In genomic region chr20:63337786-63338420, GRCh38 we compare ENCODE assay signal across 33 cellular contexts. TPM values are rescaled to one million over a fixed set of nuclear protein-coding genes. Genes with fewer than 3 reads are reported as not detected.
DNase-seq lines count a peak whose midpoint lies in the region; ATAC-seq and TF ChIP-seq lines count a peak whose summit lies in the region.
"Had no signal": no experiment of that assay in that cellular context is flagged by ENCODE, and none has a peak within 500 bp of the region (broad histone marks: within the 10 kb centered on the region; RNA-seq: fewer than 3 reads in every experiment).

No MANE protein-coding gene starts in this region.

- CTCF ChIA-PET in Caco-2 (lab: Charles Lee), result no interaction called here

- peaks cover 26% of the 10 kb centered on the region for H3K27me3 Mint-ChIP-seq in Caco-2 (ENCODE audit: insufficient read depth, unreplicated experiment)
- peaks cover 48% of the 10 kb centered on the region for H3K27me3 Mint-ChIP-seq in osteocyte (ENCODE audit: unreplicated experiment)
- H3K27me3 Mint-ChIP-seq in activated T-cell treated with anti-CD3 and anti-CD28 coated beads, Interleukin-2, amount 50 U/mL, for 72 hours (ENCODE audit: low read depth), result peaks cover 53% of the 10 kb centered on the region

- peaks cover 18% of the 10 kb centered on the region for H3K9me3 Mint-ChIP-seq in Caco-2 (ENCODE audit: unreplicated experiment)
- no peaks in the 10 kb centered on the region for H3K9me3 Mint-ChIP-seq in osteocyte (ENCODE audit: unreplicated experiment)
- H3K9me3 Mint-ChIP-seq in activated T-cell treated with anti-CD3 and anti-CD28 coated beads, Interleukin-2, amount 50 U/mL, for 72 hours, result peaks cover 3 to 6% of the 10 kb centered on the region in 2 donors
- H3K9me3 Mint-ChIP-seq: CD8-positive, alpha-beta memory T cell; effector memory CD8-positive, alpha-beta T cell; immature natural killer cell had no signal

- no peaks in the 10 kb centered on the region for H3K36me3 ChIP-seq in Caco-2 (ENCODE audit: control insufficient read depth, insufficient read depth, low read length)
- H3K36me3 ChIP-seq: ascending aorta, gastrocnemius medialis, pancreas, right atrium auricular region had no signal

- H3K4me3 Mint-ChIP-seq in Caco-2 (ENCODE audit: unreplicated experiment), result no peak overlapping the region
- H3K4me3 Mint-ChIP-seq in osteocyte (ENCODE audit: unreplicated experiment), result no peak overlapping the region
- H3K4me3 Mint-ChIP-seq in activated T-cell treated with anti-CD3 and anti-CD28 coated beads, Interleukin-2, amount 50 U/mL, for 72 hours, result no peak overlapping the region
- H3K4me3 Mint-ChIP-seq: activated CD8-positive, alpha-beta T cell treated with anti-CD3 and anti-CD28 coated beads, Interleukin-2, amount 10 ng/mL, durations not matched to agents 7 days and 5 days; activated naive CD8-positive, alpha-beta T cell; B cell; CD8-positive, alpha-beta memory T cell; effector memory CD8-positive, alpha-beta T cell; immature natural killer cell; naive thymus-derived CD4-positive, alpha-beta T cell; T-helper 17 cell had no signal

- 0 out of 2 replicates have a peak, but pooled peaks cover 2% of the 10 kb centered on the region for H3K27me3 ChIP-seq in Caco-2 (replicated peaks; ENCODE audit: control insufficient read depth, insufficient read depth, low read length)
- H3K27me3 ChIP-seq: ascending aorta, right atrium auricular region had no signal

- no peaks in the 10 kb centered on the region for H3K4me1 ChIP-seq in Caco-2
- H3K4me1 ChIP-seq: ascending aorta, gastrocnemius medialis, pancreas, right atrium auricular region had no signal

- BruUV-seq in Caco-2 (replicated peaks; lab: Mats Ljungman, UMichigan), result no TSS peak

- peaks cover 13% of the 10 kb centered on the region for H3K4me1 Mint-ChIP-seq in Caco-2 (ENCODE audit: low read depth, unreplicated experiment)
- peaks cover 26% of the 10 kb centered on the region for H3K4me1 Mint-ChIP-seq in osteocyte (ENCODE audit: unreplicated experiment)
- H3K4me1 Mint-ChIP-seq in activated T-cell treated with anti-CD3 and anti-CD28 coated beads, Interleukin-2, amount 50 U/mL, for 72 hours (ENCODE audit: low read depth), result no peaks in the 10 kb centered on the region
- H3K4me1 Mint-ChIP-seq: B cell; CD8-positive, alpha-beta memory T cell; immature natural killer cell; naive thymus-derived CD4-positive, alpha-beta T cell; T-helper 17 cell had no signal

- H3K36me3 Mint-ChIP-seq in Caco-2 (ENCODE audit: insufficient read depth, unreplicated experiment), result peaks cover 6% of the 10 kb centered on the region
- H3K36me3 Mint-ChIP-seq in osteocyte (ENCODE audit: unreplicated experiment), result no peaks in the 10 kb centered on the region
- H3K36me3 Mint-ChIP-seq in activated T-cell treated with anti-CD3 and anti-CD28 coated beads, Interleukin-2, amount 50 U/mL, for 72 hours (ENCODE audit: insufficient read depth in 2 of 2), result no peaks in the 10 kb centered on the region
- H3K36me3 Mint-ChIP-seq: activated naive CD8-positive, alpha-beta T cell; CD8-positive, alpha-beta memory T cell; immature natural killer cell had no signal

- no peak for TF ChIP-seq CTCF in Caco-2 (IDR thresholded peaks at IDR 0.05; ENCODE audit: insufficient read depth in 1 of 2, low read depth in 1 of 2, low read length in 1 of 2, severe bottlenecking in 1 of 2, unreplicated experiment in 1 of 2)
- no peak for TF ChIP-seq CTCF in osteocyte (IDR thresholded peaks at IDR 0.05)

- H3K27ac Mint-ChIP-seq in Caco-2 (ENCODE audit: unreplicated experiment), result peak overlapping the region; percentile 5
- H3K27ac Mint-ChIP-seq in osteocyte (ENCODE audit: unreplicated experiment), result peak overlapping the region; percentile 4
- no peak overlapping the region for H3K27ac Mint-ChIP-seq in activated T-cell treated with anti-CD3 and anti-CD28 coated beads, Interleukin-2, amount 50 U/mL, for 72 hours
- H3K27ac Mint-ChIP-seq: activated CD8-positive, alpha-beta T cell treated with anti-CD3 and anti-CD28 coated beads, Interleukin-2, amount 10 ng/mL, durations not matched to agents 7 days and 5 days; activated naive CD8-positive, alpha-beta T cell; B cell; CD8-positive, alpha-beta memory T cell; effector memory CD8-positive, alpha-beta T cell; immature natural killer cell; T-helper 17 cell had no signal

- no peak for ATAC-seq in HG02885 (IDR thresholded peaks at IDR 0.05; ENCODE audit: poor library complexity, unreplicated experiment)
- ATAC-seq in activated T-cell treated with anti-CD3 and anti-CD28 coated beads, Interleukin-2, amount 50 U/mL, for 72 hours (replicated peaks in 1 of 2), result no peak
- ATAC-seq: activated CD8-positive, alpha-beta T cell treated with anti-CD3 and anti-CD28 coated beads, Interleukin-2, amount 10 ng/mL, durations not matched to agents 7 days and 5 days; effector memory CD8-positive, alpha-beta T cell; gastrocnemius medialis; left ventricle myocardium superior; naive thymus-derived CD4-positive, alpha-beta T cell; pancreas; Right ventricle myocardium inferior; SK-N-SH treated with all-trans-retinoic acid at 6 μM for 48 hours; T-helper 17 cell had no signal

- DNase-seq in Caco-2, result no peak
- peak; percentile 83 for DNase-seq in brain pericyte (ENCODE audit: low read depth, low spot score)
- DNase-seq in hepatic stellate cell (ENCODE audit: low spot score), result peak; percentile 63
- DNase-seq in osteocyte (ENCODE audit: extremely low spot score, unreplicated experiment), result no peak
- no peak for DNase-seq in activated T-cell treated with anti-CD3 and anti-CD28 coated beads, Interleukin-2, amount 50 U/mL, for 72 hours
- no peak for DNase-seq in pons (ENCODE audit: low spot score)
- DNase-seq in activated CD4-positive, alpha-beta T cell treated with anti-CD3 and anti-CD28 coated beads for 48 hours, result no peak
- DNase-seq: activated CD8-positive, alpha-beta T cell treated with anti-CD3 and anti-CD28 coated beads, Interleukin-2, amount 10 ng/mL, durations not matched to agents 7 days and 5 days; CD8-positive, alpha-beta memory T cell; DMS153; effector memory CD8-positive, alpha-beta T cell; gastrocnemius medialis; hippocampal formation; immature natural killer cell; naive thymus-derived CD4-positive, alpha-beta T cell; NCI-H1105 treated with DMSO at 0.1 percent for 48 hours; NCI-H1930; NCI-H526; NK-92 treated with Interleukin-12 subunit alpha and Interleukin-12 subunit beta, amount 100 ng/mL, for 24 hours; PC-9; stimulated activated naive CD4-positive, alpha-beta T cell; T-helper 17 cell had no signal

- no peak overlapping the region for H3K4me3 ChIP-seq in Caco-2 (ENCODE audit: low read depth, low read length)
- H3K4me3 ChIP-seq: ascending aorta, gastrocnemius medialis, pancreas, PC-9, right atrium auricular region had no signal

- no peaks in the 10 kb centered on the region for H3K9me3 ChIP-seq in Caco-2
- H3K9me3 ChIP-seq: ascending aorta, gastrocnemius medialis, pancreas, right atrium auricular region had no signal

- intact Hi-C loops in Caco-2 (cut with micrococcal nuclease; ENCODE audit: unreplicated experiment), result no loop called here

- POLR2A ChIA-PET in Caco-2 (lab: Charles Lee), result no interaction called here

RNA-seq across cellular contexts. Expression of gene CHRNA4, which starts 23.2 kb away (rescaled TPM):
- total RNA-seq in Caco-2 (2022) (0.11 and 0.65 TPM in 2 replicates), osteocyte (not detected in 2 replicates)
- not detected for total RNA-seq in activated T-cell treated with anti-CD3 and anti-CD28 coated beads, Interleukin-2, amount 50 U/mL, for 72 hours
- total RNA-seq: activated CD8-positive, alpha-beta T cell treated with anti-CD3 and anti-CD28 coated beads, Interleukin-2, amount 10 ng/mL, durations not matched to agents 7 days and 5 days; ascending aorta; B cell; CD8-positive, alpha-beta memory T cell; gastrocnemius medialis; M059J; naive thymus-derived CD4-positive, alpha-beta T cell; PC-9; right atrium auricular region; T-helper 17 cell had no signal

RNA-seq across cellular contexts. Expression of gene COL20A1, which starts 44.9 kb away (rescaled TPM):
- total RNA-seq in Caco-2 (2022) (0.27 and 0.32 TPM in 2 replicates), osteocyte (not detected in 2 replicates)
- total RNA-seq in activated T-cell treated with anti-CD3 and anti-CD28 coated beads, Interleukin-2, amount 50 U/mL, for 72 hours, result under 1 TPM; 0.50 to 0.58 TPM
- total RNA-seq: activated CD8-positive, alpha-beta T cell treated with anti-CD3 and anti-CD28 coated beads, Interleukin-2, amount 10 ng/mL, durations not matched to agents 7 days and 5 days; ascending aorta; B cell; G401; left ventricle myocardium superior; M059J; pancreas; PC-9; right atrium auricular region; Right ventricle myocardium inferior had no signal

Comparison
In these comparisons a context has a peak if more than half of its experiments do, and no peak if none do; other contexts are left out.
1. DNase-seq: peak in brain pericyte (single experiment) and hepatic stellate cell (single experiment); none in Caco-2 (0 of 2), osteocyte (single experiment), activated T-cell treated with anti-CD3 and anti-CD28 coated beads, Interleukin-2, amount 50 U/mL, for 72 hours (0 of 2), pons (single experiment) and activated CD4-positive, alpha-beta T cell treated with anti-CD3 and anti-CD28 coated beads for 48 hours (single experiment).